ENCODE assay signal across 14 cellular contexts in genomic region chr1:38962560-38962959, GRCh38. TPM values are rescaled to one million over a fixed set of nuclear protein-coding genes. Genes with fewer than 3 reads are reported as not detected.
DNase-seq lines count a peak whose midpoint lies in the region; ATAC-seq and TF ChIP-seq lines count a peak whose summit lies in the region.
"Had no signal": no experiment of that assay in that cellular context is flagged by ENCODE, and none has a peak within 500 bp of the region (broad histone marks: within the 10 kb centered on the region; RNA-seq: fewer than 3 reads in every experiment).

No MANE protein-coding gene starts in this region.

- H3K79me2 ChIP-seq in PC-3 (ENCODE audit: low read length) = no peaks in the 10 kb centered on the region

- H3K4me3 ChIP-seq in AG10803 (ENCODE audit: low read length) (no peak overlapping the region), PC-3 (ENCODE audit: low read length) (no peak overlapping the region), fibroblast of villous mesenchyme (ENCODE audit: low read depth, low read length) (no peak overlapping the region)
- H3K4me3 ChIP-seq: HAP-1 had no signal

- H3K27me3 Mint-ChIP-seq in HFFc6 (ENCODE audit: insufficient read depth) = no peaks in the 10 kb centered on the region
- no peaks in the 10 kb centered on the region for H3K27me3 Mint-ChIP-seq in T-helper 2 cell treated with Interferon-gamma antibody and Interleukin-4, amounts not matched to agents 5 μg/mL and 100 μg/mL, for 36 hours (ENCODE audit: low read depth)

- H3K9ac ChIP-seq in PC-3 (ENCODE audit: low read length) = no peak overlapping the region

- CTCF ChIA-PET in PC-3 (lab: Charles Lee) = no interaction called here

- H3K4me1 Mint-ChIP-seq in HFFc6 (ENCODE audit: low read depth) = peaks cover 30% of the 10 kb centered on the region
- no peaks in the 10 kb centered on the region for H3K4me1 Mint-ChIP-seq in T-helper 2 cell treated with Interferon-gamma antibody and Interleukin-4, amounts not matched to agents 5 μg/mL and 100 μg/mL, for 36 hours (ENCODE audit: low read depth)
- H3K4me1 Mint-ChIP-seq: immature natural killer cell; stimulated activated naive B cell treated with anti-CD40 and anti-IgM and Interleukin-4, amounts not matched to agents 10 μg/mL and 1 μg/mL and 100 μg/mL, for 72 hours had no signal

- no peaks in the 10 kb centered on the region for H3K9me3 Mint-ChIP-seq in HFFc6
- H3K9me3 Mint-ChIP-seq in T-helper 2 cell treated with Interferon-gamma antibody and Interleukin-4, amounts not matched to agents 5 μg/mL and 100 μg/mL, for 36 hours = no peaks in the 10 kb centered on the region
- H3K9me3 Mint-ChIP-seq: activated T-helper 1 cell treated with anti-CD3 and anti-CD28 coated beads, Interleukin-12 subunit alpha, Interleukin-12 subunit beta, Interleukin-2, Interleukin-4 antibody, amounts not matched to agents 30 ng/mL and 10 ng/mL and 1 ng/mL, durations not matched to agents 14 hours and 24 hours and 36 hours; immature natural killer cell; stimulated activated naive B cell treated with anti-CD40 and anti-IgM and Interleukin-4, amounts not matched to agents 10 μg/mL and 1 μg/mL and 100 μg/mL, for 72 hours had no signal

- H2AFZ ChIP-seq in PC-3 (ENCODE audit: low read length) = no peak overlapping the region

- H3K27ac ChIP-seq in PC-3 (ENCODE audit: low read length) = peak overlapping the region; percentile 32; the same call in 1 of the 2 replicates

- no peaks in the 10 kb centered on the region for H3K9me2 ChIP-seq in PC-3 (replicated peaks; ENCODE audit: low read length)

- H3K36me3 ChIP-seq in PC-3 (ENCODE audit: low read depth, low read length) = no peaks in the 10 kb centered on the region
- H3K36me3 ChIP-seq: HAP-1 had no signal

- no peaks in the 10 kb centered on the region for H3F3A ChIP-seq in PC-3 (ENCODE audit: low read length, unreplicated experiment)

- DNase-seq in AG10803 (ENCODE audit: low read depth) = peak; percentile 54
- peak; percentile 45 for DNase-seq in HFFc6
- DNase-seq in PC-3 = peak; percentile 26
- peak; percentile 37 for DNase-seq in fibroblast of villous mesenchyme (ENCODE audit: low read depth)
- DNase-seq in Kasumi-1 (lab: John Stamatoyannopoulos, UW) = no peak
- DNase-seq in T-helper 2 cell treated with Interferon-gamma antibody and Interleukin-4, amounts not matched to agents 5 μg/mL and 100 μg/mL, for 36 hours (ENCODE audit: low spot score) = no peak
- DNase-seq in retina = no peak
- DNase-seq: activated CD4-positive, alpha-beta T cell treated with anti-CD3 and anti-CD28 coated beads, Interleukin-2, amount 50 U/mL, for 4 hours; immature natural killer cell; NCI-H2107; stimulated activated naive B cell treated with anti-CD40 and anti-IgM and Interleukin-4, amounts not matched to agents 10 μg/mL and 1 μg/mL and 100 μg/mL, for 72 hours had no signal

- ATAC-seq in PC-3 = no peak
- ATAC-seq in HG03159 (IDR thresholded peaks at IDR 0.05; ENCODE audit: unreplicated experiment) = no peak
- ATAC-seq: stimulated activated naive B cell treated with anti-CD40 and anti-IgM and Interleukin-4, amounts not matched to agents 10 μg/mL and 1 μg/mL and 100 μg/mL, for 72 hours had no signal

- H3K4me3 Mint-ChIP-seq in HFFc6 = peak overlapping the region; percentile 50
- H3K4me3 Mint-ChIP-seq in T-helper 2 cell treated with Interferon-gamma antibody and Interleukin-4, amounts not matched to agents 5 μg/mL and 100 μg/mL, for 36 hours = no peak overlapping the region
- H3K4me3 Mint-ChIP-seq: activated T-helper 1 cell treated with anti-CD3 and anti-CD28 coated beads, Interleukin-12 subunit alpha, Interleukin-12 subunit beta, Interleukin-2, Interleukin-4 antibody, amounts not matched to agents 30 ng/mL and 10 ng/mL and 1 ng/mL, durations not matched to agents 14 hours and 24 hours and 36 hours; immature natural killer cell; stimulated activated naive B cell treated with anti-CD40 and anti-IgM and Interleukin-4, amounts not matched to agents 10 μg/mL and 1 μg/mL and 100 μg/mL, for 72 hours had no signal

- H3K27me3 ChIP-seq in PC-3 (ENCODE audit: low read length) = no peaks in the 10 kb centered on the region

- H4K20me1 ChIP-seq in PC-3 (ENCODE audit: low read length) = no peaks in the 10 kb centered on the region

- POLR2A ChIA-PET in PC-3 (lab: Charles Lee; ENCODE audit: unreplicated experiment) = no interaction called here

- H3K4me1 ChIP-seq in PC-3 (ENCODE audit: insufficient read depth, low read length) = peaks cover 32% of the 10 kb centered on the region
- H3K4me1 ChIP-seq: HAP-1 had no signal

- peak overlapping the region; percentile 79 for H3K27ac Mint-ChIP-seq in HFFc6
- H3K27ac Mint-ChIP-seq in T-helper 2 cell treated with Interferon-gamma antibody and Interleukin-4, amounts not matched to agents 5 μg/mL and 100 μg/mL, for 36 hours = no peak overlapping the region
- H3K27ac Mint-ChIP-seq: activated T-helper 1 cell treated with anti-CD3 and anti-CD28 coated beads, Interleukin-12 subunit alpha, Interleukin-12 subunit beta, Interleukin-2, Interleukin-4 antibody, amounts not matched to agents 30 ng/mL and 10 ng/mL and 1 ng/mL, durations not matched to agents 14 hours and 24 hours and 36 hours; immature natural killer cell; stimulated activated naive B cell treated with anti-CD40 and anti-IgM and Interleukin-4, amounts not matched to agents 10 μg/mL and 1 μg/mL and 100 μg/mL, for 72 hours had no signal

- intact Hi-C loops in PC-3 (cut with micrococcal nuclease) = no loop called here

- H3K4me2 ChIP-seq in PC-3 (ENCODE audit: low read length) = peak overlapping the region; percentile 14; the same call in 1 of the 2 replicates

- no TSS peak for BruUV-seq in PC-3 (replicated peaks; lab: Mats Ljungman, UMichigan)

- H3K9me3 ChIP-seq in PC-3 (ENCODE audit: low read length) = no peaks in the 10 kb centered on the region
- H3K9me3 ChIP-seq: HAP-1 had no signal

- no peaks in the 10 kb centered on the region for H3K36me3 Mint-ChIP-seq in HFFc6 (ENCODE audit: low read depth)
- no peaks in the 10 kb centered on the region for H3K36me3 Mint-ChIP-seq in T-helper 2 cell treated with Interferon-gamma antibody and Interleukin-4, amounts not matched to agents 5 μg/mL and 100 μg/mL, for 36 hours (ENCODE audit: low read depth)
- H3K36me3 Mint-ChIP-seq: immature natural killer cell; stimulated activated naive B cell treated with anti-CD40 and anti-IgM and Interleukin-4, amounts not matched to agents 10 μg/mL and 1 μg/mL and 100 μg/mL, for 72 hours had no signal

- TF ChIP-seq CTCF in AG10803 (conservative IDR thresholded peaks at IDR 0.05; ENCODE audit: low read length) = no peak
- TF ChIP-seq CTCF in HFFc6 (IDR thresholded peaks at IDR 0.05) = no peak
- TF ChIP-seq CTCF in PC-3 (conservative IDR thresholded peaks at IDR 0.05; ENCODE audit: low read depth, low read length) = no peak
- TF ChIP-seq CTCF in fibroblast of villous mesenchyme (IDR thresholded peaks at IDR 0.05; ENCODE audit: insufficient read depth, low read depth, low read length) = no peak

RNA-seq across cellular contexts. Expression of gene RHBDL2, which starts 20.9 kb away (rescaled TPM):
- total RNA-seq in HFFc6 (2021; fragmentation: NEBNext Ultra II Directional; extraction: Animal tissue kit (Norgen Biotek cat#: 25700)) = 1 to 10 TPM in 2 of 6 experiments, under 1 TPM in 4; 0.11 to 1.2 (median 0.51) TPM
- total RNA-seq in PC-3 (2014; rRNA removed) = 3.6 and 10.0 TPM in 2 replicates
- total RNA-seq in fibroblast of villous mesenchyme = 0.97 and 1.7 TPM in 2 replicates
- total RNA-seq: activated T-helper 1 cell treated with anti-CD3 and anti-CD28 coated beads, Interleukin-12 subunit alpha, Interleukin-12 subunit beta, Interleukin-2, Interleukin-4 antibody, amounts not matched to agents 30 ng/mL and 10 ng/mL and 1 ng/mL, durations not matched to agents 14 hours and 24 hours and 36 hours had no signal

RNA-seq across cellular contexts. Expression of gene AKIRIN1, which starts 28.5 kb away (rescaled TPM):
- total RNA-seq in HFFc6 (2021; fragmentation: NEBNext Ultra II Directional; extraction: Animal tissue kit (Norgen Biotek cat#: 25700)) = 10 to 100 TPM; 63.3 to 78.7 (median 71.2) TPM
- total RNA-seq in PC-3 (2014; rRNA removed) = 58.6 and 77.3 TPM in 2 replicates
- 44.1 and 69.5 TPM in 2 replicates for total RNA-seq in fibroblast of villous mesenchyme

Comparison
In these comparisons a context has a peak if more than half of its experiments do, and no peak if none do; other contexts are left out.
1. DNase-seq: peak in AG10803 (single experiment), HFFc6 (single experiment), PC-3 (single experiment) and fibroblast of villous mesenchyme (single experiment); none in Kasumi-1 (0 of 2), T-helper 2 cell treated with Interferon-gamma antibody and Interleukin-4, amounts not matched to agents 5 μg/mL and 100 μg/mL, for 36 hours (single experiment) and retina (single experiment).